In the genomic region with DNA sequence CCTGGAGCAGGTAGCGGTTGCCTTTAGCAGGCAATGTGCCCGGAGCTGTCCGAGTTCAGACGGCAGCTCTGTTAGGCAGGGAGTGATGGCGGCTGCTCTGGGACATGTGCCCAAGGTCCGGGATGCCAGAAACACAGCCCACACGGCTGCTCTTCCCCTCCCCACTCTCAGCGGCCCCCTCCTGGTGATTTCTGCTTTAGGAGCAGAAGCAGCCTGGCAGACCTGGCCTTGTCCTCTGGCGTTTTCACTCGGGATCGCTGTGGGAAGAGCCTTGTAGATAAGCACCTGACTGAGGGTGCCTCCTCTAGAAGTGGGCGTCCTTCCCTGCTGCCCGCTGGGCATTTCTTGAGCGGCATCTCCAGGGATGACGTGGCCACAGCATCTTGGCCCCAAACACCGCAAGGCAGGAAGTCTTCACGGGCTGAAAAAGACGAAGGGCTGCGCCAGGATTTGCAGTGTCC, we compare ENCODE assay signal across 10 cellular contexts.
DNase-seq lines count a peak whose midpoint lies in the region; ATAC-seq, FAIRE-seq and TF ChIP-seq lines count a peak whose summit lies in the region.
"Had no signal": no experiment of that assay in that cellular context is flagged by ENCODE, and none has a peak within 500 bp of the region (broad histone marks: within the 10 kb centered on the region; RNA-seq: fewer than 3 reads in every experiment).

No MANE protein-coding gene starts in this region.

- no peak overlapping the region for H3K27ac ChIP-seq in brain microvascular endothelial cell
- H3K27ac ChIP-seq in substantia nigra (ENCODE audit: low read depth, low read length, poor library complexity, severe bottlenecking), result no peak overlapping the region

- no peaks in the 10 kb centered on the region for H3K27me3 ChIP-seq in brain microvascular endothelial cell (replicated peaks)

- ATAC-seq in HG03280 (IDR thresholded peaks at IDR 0.05; ENCODE audit: unreplicated experiment) (no peak), left colon (no peak)

- in situ Hi-C loops in brain microvascular endothelial cell (cut with HindIII; ENCODE audit: low pct_ligation_motif_present, low sequenced_read_pairs), result no loop called here

- TF ChIP-seq CTCF in brain microvascular endothelial cell (IDR thresholded peaks at IDR 0.05; ENCODE audit: low read depth, low read length, missing control alignments), result peak; percentile 17

- FAIRE-seq in GM19239 (lab: Jason Lieb, UNC), result no peak
- FAIRE-seq: keratinocyte had no signal

- no peak overlapping the region for H3K4me3 ChIP-seq in brain microvascular endothelial cell (ENCODE audit: low read depth, low read length)

- intact Hi-C loops in left colon (cut with DNase I, micrococcal nuclease), result no loop called here

- no peaks in the 10 kb centered on the region for H3K36me3 ChIP-seq in brain microvascular endothelial cell (replicated peaks)

- DNase-seq in HCEC 1CT (peak; percentile 26), brain microvascular endothelial cell (no peak), hypothalamus (lab: John Stamatoyannopoulos, UW) (peak in 43 of 51 donors; percentile 3 to 71 (median 38)), substantia nigra (lab: John Stamatoyannopoulos, UW) (peak in 39 of 49 donors; percentile 3 to 92 (median 45)), GM19239 (ENCODE audit: insufficient read length, low spot score) (no peak), left colon (no peak), NCI-H510A treated with DMSO at 0.1 percent for 48 hours (lab: John Stamatoyannopoulos, UW) (no peak)
- DNase-seq: stimulated activated CD4-positive, alpha-beta T cell treated with anti-CD3 and anti-CD28 coated beads, Interleukin-4, amount 100 ng/mL, for 1 hour had no signal

Comparison
In these comparisons a context has a peak if more than half of its experiments do, and no peak if none do; other contexts are left out.
1. DNase-seq: peak in HCEC 1CT (single experiment), hypothalamus (43 of 51) and substantia nigra (39 of 49); none in brain microvascular endothelial cell (single experiment), GM19239 (single experiment), left colon (0 of 2) and NCI-H510A treated with DMSO at 0.1 percent for 48 hours (single experiment).